Comparison of ENCODE assay signal across 8 cellular contexts in genomic region chrX:40169193-40170086, GRCh38.
A peak's percentile ranks its signal among the peaks of the same experiment; 100 is the strongest.
DNase-seq lines count a peak whose midpoint lies in the region; ATAC-seq, FAIRE-seq and TF ChIP-seq lines count a peak whose summit lies in the region.

No MANE protein-coding gene starts in this region.

- no peak for TF ChIP-seq POLR2A in endothelial cell of umbilical vein (IDR thresholded peaks at IDR 0.05; ENCODE audit: low read depth, low read length)

- H3K4me2 ChIP-seq in endothelial cell of umbilical vein (ENCODE audit: insufficient read depth, low read length), result peak overlapping the region; percentile 2

- FAIRE-seq in endothelial cell of umbilical vein (lab: Jason Lieb, UNC), result peak; percentile 80
- no peak for FAIRE-seq in pancreas (lab: Jason Lieb, UNC)

- no peaks in the 10 kb centered on the region for H3K27me3 ChIP-seq in endothelial cell of umbilical vein (ENCODE audit: control insufficient read depth in 2 of 2, insufficient read depth in 2 of 2, low read length in 2 of 2)
- H3K27me3 ChIP-seq in pancreas, result peaks cover 0 to 16% (median 1%) of the 10 kb centered on the region in 4 donors

- CTCF ChIA-PET in activated CD8-positive, alpha-beta T cell treated with anti-CD3 and anti-CD28 coated beads for 36 hours (lab: Charles Lee), result interaction anchor here (0.9 to 2.3 kb wide), 3 partner anchors 17 to 88 kb away, joined by 3 to 6 read pairs (median 3); partner anchors contain the start of gene BCOR
- CTCF ChIA-PET in endothelial cell of umbilical vein (lab: Charles Lee), result interaction anchor here (0.9 to 2.5 kb wide), 4 partner anchors 13 to 360 kb away, joined by 3 to 10 read pairs (median 4); no protein-coding TSS in a partner anchor

- no peaks in the 10 kb centered on the region for H3K27me3 Mint-ChIP-seq in activated CD8-positive, alpha-beta T cell treated with anti-CD3 and anti-CD28 coated beads for 36 hours

- H3K36me3 ChIP-seq in endothelial cell of umbilical vein (ENCODE audit: control insufficient read depth in 2 of 2, extremely low read depth in 1 of 2, insufficient read depth in 2 of 2, low read length in 2 of 2) (no peaks in the 10 kb centered on the region), pancreas (no peaks in the 10 kb centered on the region)

- peaks cover 27% of the 10 kb centered on the region for H3K4me1 Mint-ChIP-seq in activated CD8-positive, alpha-beta T cell treated with anti-CD3 and anti-CD28 coated beads for 36 hours (ENCODE audit: low read depth)

- peaks cover 33% of the 10 kb centered on the region for H3K4me1 ChIP-seq in endothelial cell of umbilical vein (ENCODE audit: control insufficient read depth, extremely low read depth, insufficient read depth, low read length)
- H3K4me1 ChIP-seq in pancreas, result peaks cover 0 to 5% (median 0%) of the 10 kb centered on the region in 3 donors

- no peaks in the 10 kb centered on the region for H3K79me2 ChIP-seq in endothelial cell of umbilical vein (ENCODE audit: control insufficient read depth, insufficient read depth, low read length)

- dilution Hi-C loops in endothelial cell of umbilical vein (cut with MboI; ENCODE audit: extremely low pct_ligation_motif_present, low sequenced_read_pairs), result no loop called here

- H3K27ac ChIP-seq in endothelial cell of umbilical vein (ENCODE audit: insufficient read depth, low read depth, low read length) (no peak overlapping the region), pancreas (no peak overlapping the region)

- peak; percentile 43 for ATAC-seq in HG03159 (IDR thresholded peaks at IDR 0.05; ENCODE audit: unreplicated experiment)
- peak; percentile 65 for ATAC-seq in activated CD8-positive, alpha-beta T cell treated with anti-CD3 and anti-CD28 coated beads for 36 hours
- peak in 3 of 4 donors; percentile 32 to 55 (median 36) for ATAC-seq in pancreas
- ATAC-seq in HG02623 (IDR thresholded peaks at IDR 0.05; ENCODE audit: unreplicated experiment), result no peak

- POLR2A ChIA-PET in activated CD8-positive, alpha-beta T cell treated with anti-CD3 and anti-CD28 coated beads for 36 hours (lab: Charles Lee), result interaction anchor here (0.6 to 1.5 kb wide), 3 partner anchors 16 to 84 kb away, joined by 3 to 4 read pairs (median 3); no protein-coding TSS in a partner anchor
- POLR2A ChIA-PET in endothelial cell of umbilical vein (lab: Charles Lee), result no interaction called here

- H3K36me3 Mint-ChIP-seq in activated CD8-positive, alpha-beta T cell treated with anti-CD3 and anti-CD28 coated beads for 36 hours (ENCODE audit: low read depth), result peaks cover 9% of the 10 kb centered on the region

- TF ChIP-seq CTCF in activated CD8-positive, alpha-beta T cell treated with anti-CD3 and anti-CD28 coated beads for 36 hours (IDR thresholded peaks at IDR 0.05), result peak; percentile 19
- peak; percentile 52 to 56 for TF ChIP-seq CTCF in endothelial cell of umbilical vein (IDR thresholded peaks at IDR 0.05; ENCODE audit: extremely low read depth in 1 of 2, insufficient read depth in 1 of 2, low read depth in 1 of 2, low read length in 2 of 2)
- TF ChIP-seq CTCF in pancreas (IDR thresholded peaks at IDR 0.05), result no peak

- no peak overlapping the region for H3K9ac ChIP-seq in endothelial cell of umbilical vein (replicated peaks; ENCODE audit: extremely low read depth, insufficient read depth, low read length)

- H3K4me3 ChIP-seq in endothelial cell of umbilical vein (replicated peaks in 1 of 3; ENCODE audit: insufficient read depth in 1 of 3, low read depth in 1 of 3, low read length in 3 of 3) (no peak overlapping the region), pancreas (no peak overlapping the region)

- peak overlapping the region; percentile 85 for H3K4me3 Mint-ChIP-seq in activated CD8-positive, alpha-beta T cell treated with anti-CD3 and anti-CD28 coated beads for 36 hours

- H2AFZ ChIP-seq in endothelial cell of umbilical vein (ENCODE audit: low read depth, low read length), result no peak overlapping the region

- no peaks in the 10 kb centered on the region for H3K9me1 ChIP-seq in endothelial cell of umbilical vein (replicated peaks; ENCODE audit: control insufficient read depth, extremely low read depth, insufficient read depth, low read length)

- 29 to 62% methylated on average over 42 to 44 of the region's 44 CpGs for WGBS in pancreas, 2 donors

- intact Hi-C loops in activated CD8-positive, alpha-beta T cell treated with anti-CD3 and anti-CD28 coated beads for 36 hours (cut with micrococcal nuclease), result loop anchor here (5.0 to 10.0 kb wide), 5 partner anchors 72 to 555 kb away; partner anchors contain the start of gene BCOR
- intact Hi-C loops in endothelial cell of umbilical vein (cut with micrococcal nuclease), result loop anchor here (1.0 to 10.0 kb wide), 7 partner anchors 60 to 1365 kb away; partner anchors contain the start of gene MID1IP1
- intact Hi-C loops in pancreas (cut with DNase I), result loop anchor here in 1 of 3 donors (10.0 kb wide), 1 partner anchor 65 kb away; no protein-coding TSS in a partner anchor

- H3K9me3 Mint-ChIP-seq in activated CD8-positive, alpha-beta T cell treated with anti-CD3 and anti-CD28 coated beads for 36 hours, result no peaks in the 10 kb centered on the region

- peak overlapping the region; percentile 97 for H3K27ac Mint-ChIP-seq in activated CD8-positive, alpha-beta T cell treated with anti-CD3 and anti-CD28 coated beads for 36 hours

- H3K9me3 ChIP-seq in endothelial cell of umbilical vein (replicated peaks; ENCODE audit: control insufficient read depth, insufficient read depth, low read length), result no peaks in the 10 kb centered on the region
- H3K9me3 ChIP-seq in pancreas, result no peaks in the 10 kb centered on the region

- peak; percentile 65 for DNase-seq in DMS79 (lab: John Stamatoyannopoulos, UW)
- no peak for DNase-seq in DMS79 treated with DMSO at 0.1 percent for 48 hours (lab: John Stamatoyannopoulos, UW)
- DNase-seq in NCI-H82 (lab: John Stamatoyannopoulos, UW), result peak; percentile 80
- DNase-seq in activated CD8-positive, alpha-beta T cell treated with anti-CD3 and anti-CD28 coated beads for 36 hours, result peak; percentile 92
- DNase-seq in endothelial cell of umbilical vein (ENCODE audit: low read depth, low spot score), result peak; percentile 78
- peak in 4 of 6 donors; percentile 38 to 66 (median 42) for DNase-seq in pancreas

- no peaks in the 10 kb centered on the region for H4K20me1 ChIP-seq in endothelial cell of umbilical vein (replicated peaks; ENCODE audit: control insufficient read depth, extremely low read depth, insufficient read depth, low read length)

- no TSS peak for BruUV-seq in endothelial cell of umbilical vein (replicated peaks; lab: Mats Ljungman, UMichigan)

TF ChIP-seq in endothelial cell of umbilical vein, 7 proteins besides CTCF, POLR2A, EP300 and RAD21:
- TF ChIP-seq POLR2AphosphoS5 (IDR thresholded peaks at IDR 0.05; ENCODE audit: insufficient read depth, low read depth, low read length), result no peak
- TF ChIP-seq MAX (IDR thresholded peaks at IDR 0.05; ENCODE audit: insufficient read depth, insufficient read length), result no peak
- TF ChIP-seq JUN (IDR thresholded peaks at IDR 0.05; ENCODE audit: borderline replicate concordance, insufficient read depth, insufficient read length, low read depth), result no peak
- no peak for TF ChIP-seq FOS (IDR thresholded peaks at IDR 0.05; ENCODE audit: borderline replicate concordance, insufficient read depth, low read length)
- no peak for TF ChIP-seq EZH2 (IDR thresholded peaks at IDR 0.05; ENCODE audit: borderline replicate concordance, low read depth, low read length, severe bottlenecking)
- peak; percentile 9 for TF ChIP-seq GATA2 (IDR thresholded peaks at IDR 0.05; ENCODE audit: insufficient read depth, insufficient read length, low read depth, low read length)

Comparison
In these comparisons a context has a peak if more than half of its experiments do, and no peak if none do; other contexts are left out.
1. CTCF ChIP-seq: peak in activated CD8-positive, alpha-beta T cell treated with anti-CD3 and anti-CD28 coated beads for 36 hours (single experiment) and endothelial cell of umbilical vein (2 of 2); none in pancreas (0 of 4).